In the genomic region with DNA sequence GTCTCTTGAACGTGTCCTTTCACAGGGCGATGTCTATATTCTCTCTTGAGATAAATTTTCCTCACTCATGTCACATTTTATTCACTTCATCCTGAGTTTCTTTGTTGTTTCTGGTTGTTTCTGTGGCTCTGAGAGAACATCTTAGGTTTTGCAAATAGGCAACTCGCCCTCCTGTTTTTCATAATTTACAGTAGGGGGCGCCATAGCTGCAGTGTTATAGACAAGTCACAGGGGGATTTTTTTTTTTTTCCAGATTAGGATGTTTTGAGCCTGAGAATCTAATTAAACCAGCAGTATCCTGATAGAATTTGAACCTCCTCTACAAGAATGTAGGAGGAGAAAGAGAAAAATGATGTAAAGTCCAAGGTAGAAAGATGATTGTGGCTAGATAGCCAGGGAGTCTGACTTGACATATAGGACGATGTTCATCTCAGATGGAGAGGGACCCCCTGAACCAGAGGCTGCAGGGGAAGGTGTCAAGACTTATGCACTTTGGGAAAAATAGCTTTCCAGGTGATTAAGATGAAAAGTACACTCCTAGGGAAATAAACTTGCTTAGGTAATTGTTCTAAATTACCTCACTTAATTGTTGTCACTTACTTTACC, we compare ENCODE assay signal across 8 cellular contexts.
DNase-seq lines count a peak whose midpoint lies in the region; ATAC-seq and TF ChIP-seq lines count a peak whose summit lies in the region.

No MANE protein-coding gene starts in this region.

- no peak overlapping the region for H2BK12ac ChIP-seq in mesenchymal stem cell (ENCODE audit: low read length in 2 of 2)

- H3K4me3 ChIP-seq in mesenchymal stem cell (ENCODE audit: insufficient read depth in 1 of 2, low read depth in 1 of 2, low read length in 2 of 2) (no peak overlapping the region), aorta (ENCODE audit: low read length in 2 of 2) (no peak overlapping the region)

- H3K27me3 ChIP-seq in mesenchymal stem cell (ENCODE audit: control insufficient read depth in 1 of 2, insufficient read depth in 1 of 2, low read length in 2 of 2) (no peaks in the 10 kb centered on the region), aorta (ENCODE audit: control insufficient read depth in 1 of 2, insufficient read depth in 2 of 2, low read length in 1 of 2) (no peaks in the 10 kb centered on the region)

- no peak overlapping the region for H4K91ac ChIP-seq in mesenchymal stem cell (ENCODE audit: low read length)

- H2AK5ac ChIP-seq in mesenchymal stem cell (ENCODE audit: low read length, severe bottlenecking) = no peak overlapping the region

- H3K4me1 ChIP-seq in mesenchymal stem cell (ENCODE audit: control insufficient read depth, insufficient read depth, low read depth, low read length) (no peaks in the 10 kb centered on the region), aorta (ENCODE audit: control insufficient read depth in 1 of 2, insufficient read depth in 2 of 2, low read length in 2 of 2) (peaks cover 5 to 8% of the 10 kb centered on the region in 2 donors)

- no peak overlapping the region for H3K18ac ChIP-seq in mesenchymal stem cell (ENCODE audit: low read depth in 1 of 2, low read length in 2 of 2)

- peak; percentile 66 for DNase-seq in ELR (ENCODE audit: low read depth)
- DNase-seq in Kasumi-1 (lab: John Stamatoyannopoulos, UW) = peak; percentile 38 to 47
- DNase-seq in amniotic epithelial cell (ENCODE audit: low read depth) = peak; percentile 1
- DNase-seq in mesenchymal stem cell = peak; percentile 5
- no peak for DNase-seq in T1000 (lab: John Stamatoyannopoulos, UW)
- no peak for DNase-seq in omental fat pad (ENCODE audit: low spot score)
- no peak for DNase-seq in activated naive CD8-positive, alpha-beta T cell treated with anti-CD3 and anti-CD28 coated beads, Interleukin-2, amount 50 U/mL, for 24 hours
- no peak for DNase-seq in aorta

- H3K9me3 Mint-ChIP-seq in activated naive CD8-positive, alpha-beta T cell treated with anti-CD3 and anti-CD28 coated beads, Interleukin-2, amount 50 U/mL, for 24 hours = no peaks in the 10 kb centered on the region

- H3K27ac ChIP-seq in mesenchymal stem cell (ENCODE audit: low read length, poor library complexity, severe bottlenecking) (no peak overlapping the region), aorta (ENCODE audit: low read depth in 1 of 2, low read length in 2 of 2) (no peak overlapping the region)

- H3K4me2 ChIP-seq in mesenchymal stem cell (ENCODE audit: low read length, poor library complexity, severe bottlenecking) = no peak overlapping the region

- H3K36me3 Mint-ChIP-seq in activated naive CD8-positive, alpha-beta T cell treated with anti-CD3 and anti-CD28 coated beads, Interleukin-2, amount 50 U/mL, for 24 hours (ENCODE audit: low read depth) = no peaks in the 10 kb centered on the region

- no peak overlapping the region for H3K9ac ChIP-seq in mesenchymal stem cell (ENCODE audit: low read length)

- H2BK5ac ChIP-seq in mesenchymal stem cell (ENCODE audit: low read depth, low read length, poor library complexity, severe bottlenecking) = no peak overlapping the region

- H3K4me1 Mint-ChIP-seq in activated naive CD8-positive, alpha-beta T cell treated with anti-CD3 and anti-CD28 coated beads, Interleukin-2, amount 50 U/mL, for 24 hours = no peaks in the 10 kb centered on the region

- intact Hi-C loops in aorta (cut with DNase I) = no loop called here

- ATAC-seq in omental fat pad (ENCODE audit: low FRiP score) = no peak
- no peak for ATAC-seq in activated naive CD8-positive, alpha-beta T cell treated with anti-CD3 and anti-CD28 coated beads, Interleukin-2, amount 50 U/mL, for 24 hours
- no peak for ATAC-seq in aorta (ENCODE audit: low FRiP score)

- no peak overlapping the region for H2BK120ac ChIP-seq in mesenchymal stem cell (ENCODE audit: low read depth, low read length)

- no peak for TF ChIP-seq CTCF in omental fat pad (IDR thresholded peaks at IDR 0.05)

- no peak overlapping the region for H3K14ac ChIP-seq in mesenchymal stem cell (ENCODE audit: low read length in 2 of 2)

- H2AFZ ChIP-seq in mesenchymal stem cell (ENCODE audit: low read depth, low read length) = no peak overlapping the region

- no peak overlapping the region for H3K4me3 Mint-ChIP-seq in activated naive CD8-positive, alpha-beta T cell treated with anti-CD3 and anti-CD28 coated beads, Interleukin-2, amount 50 U/mL, for 24 hours

- WGBS in mesenchymal stem cell = 71% methylated on average over 1 of the region's 5 CpGs
- 65% methylated on average over 5 of the region's 5 CpGs for WGBS in aorta, 2 donors

- H3K36me3 ChIP-seq in mesenchymal stem cell (ENCODE audit: control insufficient read depth in 1 of 2, insufficient read depth in 2 of 2, low read depth in 1 of 2, low read length in 2 of 2) (no peaks in the 10 kb centered on the region), aorta (ENCODE audit: control insufficient read depth in 1 of 2, insufficient read depth in 2 of 2, low read length in 1 of 2) (peaks cover 0 to 4% of the 10 kb centered on the region in 2 donors)

- no peak overlapping the region for H2BK15ac ChIP-seq in mesenchymal stem cell (ENCODE audit: low read depth, poor library complexity, severe bottlenecking)

- no peak overlapping the region for H3K27ac Mint-ChIP-seq in activated naive CD8-positive, alpha-beta T cell treated with anti-CD3 and anti-CD28 coated beads, Interleukin-2, amount 50 U/mL, for 24 hours

- H4K8ac ChIP-seq in mesenchymal stem cell (ENCODE audit: low read length) = no peak overlapping the region

- H3K27me3 Mint-ChIP-seq in activated naive CD8-positive, alpha-beta T cell treated with anti-CD3 and anti-CD28 coated beads, Interleukin-2, amount 50 U/mL, for 24 hours = no peaks in the 10 kb centered on the region

- no peaks in the 10 kb centered on the region for H3K79me1 ChIP-seq in mesenchymal stem cell (replicated peaks; ENCODE audit: low read length, poor library complexity, severe bottlenecking)

- no peaks in the 10 kb centered on the region for H3K9me3 ChIP-seq in mesenchymal stem cell (ENCODE audit: control insufficient read depth, low read length)
- H3K9me3 ChIP-seq in aorta (ENCODE audit: control insufficient read depth, low read length) = no peaks in the 10 kb centered on the region

- H3K4ac ChIP-seq in mesenchymal stem cell (ENCODE audit: low read depth in 1 of 2, low read length in 2 of 2) = no peak overlapping the region

- no peak overlapping the region for H3K23ac ChIP-seq in mesenchymal stem cell (ENCODE audit: low read length in 2 of 2)

Comparison
In these comparisons a context has a peak if more than half of its experiments do, and no peak if none do; other contexts are left out.
1. DNase-seq: peak in ELR (single experiment), Kasumi-1 (2 of 2), amniotic epithelial cell (single experiment) and mesenchymal stem cell (single experiment); none in T1000 (single experiment), omental fat pad (single experiment), activated naive CD8-positive, alpha-beta T cell treated with anti-CD3 and anti-CD28 coated beads, Interleukin-2, amount 50 U/mL, for 24 hours (single experiment) and aorta (0 of 2).